In genomic region chr12:96297504-96297903, GRCh38 we compare ENCODE assay signal across 31 cellular contexts.
"Had no signal": no experiment of that assay in that cellular context is flagged by ENCODE, and none has a peak within 500 bp of the region (broad histone marks: within the 10 kb centered on the region; RNA-seq: fewer than 3 reads in every experiment).

No MANE protein-coding gene starts in this region.

- H3K27me3 Mint-ChIP-seq: activated CD4-positive, alpha-beta memory T cell treated with anti-CD3 and anti-CD28 coated beads for 36 hours; activated CD4-positive, alpha-beta T cell treated with anti-CD3 and anti-CD28 coated beads for 36 hours; activated CD4-positive, alpha-beta T cell treated with anti-CD3 and anti-CD28 coated beads, Interleukin-2, amount 10 ng/mL, durations not matched to agents 24 days and 14 days; activated CD8-positive, alpha-beta memory T cell treated with anti-CD3 and anti-CD28 coated beads, Interleukin-2, amount 10 ng/mL, durations not matched to agents 7 days and 5 days; activated naive CD8-positive, alpha-beta T cell; central memory CD8-positive, alpha-beta T cell; dendritic cell treated with granulocyte-macrophage colony-stimulating factor and Interleukin-4, amounts not matched to agents 40 ng/mL and 50 ng/mL, for 4 days had no signal

- H3K9me3 ChIP-seq: gastrocnemius medialis, heart left ventricle had no signal

- ATAC-seq: activated CD4-positive, alpha-beta T cell treated with anti-CD3 and anti-CD28 coated beads for 36 hours; activated CD8-positive, alpha-beta memory T cell treated with anti-CD3 and anti-CD28 coated beads, Interleukin-2, amount 10 ng/mL, durations not matched to agents 7 days and 5 days; activated CD8-positive, alpha-beta T cell treated with anti-CD3 and anti-CD28 coated beads, Interleukin-2, amount 10 ng/mL, durations not matched to agents 7 days and 5 days; esophagus mucosa; foreskin keratinocyte; gastrocnemius medialis; heart left ventricle had no signal

- DNase-seq: activated CD4-positive, alpha-beta memory T cell treated with anti-CD3 and anti-CD28 coated beads for 36 hours; activated CD4-positive, alpha-beta T cell treated with anti-CD3 and anti-CD28 coated beads for 36 hours; activated CD4-positive, alpha-beta T cell treated with anti-CD3 and anti-CD28 coated beads, Interleukin-2, amount 10 ng/mL, durations not matched to agents 24 days and 14 days; activated CD4-positive, CD25-positive, alpha-beta regulatory T cell; activated CD4-positive, CD25-positive, alpha-beta regulatory T cell treated with anti-CD3 and anti-CD28 coated beads, Interleukin-2, amount 50 U/mL, for 72 hours; activated CD8-positive, alpha-beta memory T cell treated with anti-CD3 and anti-CD28 coated beads, Interleukin-2, amount 10 ng/mL, durations not matched to agents 7 days and 5 days; activated CD8-positive, alpha-beta memory T cell treated with anti-CD3 and anti-CD28 coated beads, Interleukin-2, amount 50 U/mL, for 4 hours; activated CD8-positive, alpha-beta T cell treated with anti-CD3 and anti-CD28 coated beads, Interleukin-2, amount 10 ng/mL, durations not matched to agents 7 days and 5 days; activated effector memory CD4-positive, alpha-beta T cell treated with Interleukin-2 at 50 U/mL for 16 hours; activated gamma-delta T cell treated with Interleukin-2 at 50 U/mL for 16 hours; activated naive CD4-positive, alpha-beta T cell treated with anti-CD3 and anti-CD28 coated beads, Interleukin-2, amount 50 U/mL, for 16 hours; activated naive CD4-positive, alpha-beta T cell treated with Interleukin-2 at 50 U/mL for 16 hours; activated T-cell treated with anti-CD3 and anti-CD28 coated beads, Interleukin-2, amount 50 U/mL, for 1 hour; activated T-cell treated with anti-CD3 and anti-CD28 coated beads, Interleukin-2, amount 50 U/mL, for 48 hours; amniotic stem cell; anterior cingulate cortex; brain microvascular endothelial cell; dorsolateral prefrontal cortex; effector memory CD4-positive, alpha-beta T cell; endodermal cell; foreskin keratinocyte; gastrocnemius medialis; glutamatergic neuron; heart left ventricle; T-helper 1 cell; T-helper 2 cell had no signal

- H3K27ac Mint-ChIP-seq: activated CD4-positive, alpha-beta memory T cell treated with anti-CD3 and anti-CD28 coated beads for 36 hours; activated CD4-positive, alpha-beta T cell treated with anti-CD3 and anti-CD28 coated beads for 36 hours; activated CD4-positive, alpha-beta T cell treated with anti-CD3 and anti-CD28 coated beads, Interleukin-2, amount 10 ng/mL, durations not matched to agents 24 days and 14 days; activated CD8-positive, alpha-beta memory T cell treated with anti-CD3 and anti-CD28 coated beads, Interleukin-2, amount 10 ng/mL, durations not matched to agents 7 days and 5 days; activated CD8-positive, alpha-beta T cell treated with anti-CD3 and anti-CD28 coated beads, Interleukin-2, amount 10 ng/mL, durations not matched to agents 7 days and 5 days; activated naive CD8-positive, alpha-beta T cell; dendritic cell treated with granulocyte-macrophage colony-stimulating factor and Interleukin-4, amounts not matched to agents 40 ng/mL and 50 ng/mL, for 4 days; endodermal cell had no signal

- H3K27ac ChIP-seq: brain microvascular endothelial cell, coronary artery, foreskin keratinocyte, gastrocnemius medialis, heart left ventricle had no signal

- H3K4me1 ChIP-seq: foreskin keratinocyte, gastrocnemius medialis had no signal

- H3K4me3 ChIP-seq: coronary artery, dorsolateral prefrontal cortex, gastrocnemius medialis, heart left ventricle had no signal

- H3K4me1 Mint-ChIP-seq: endodermal cell had no signal

- H3K4me3 Mint-ChIP-seq: activated CD4-positive, alpha-beta memory T cell treated with anti-CD3 and anti-CD28 coated beads for 36 hours; activated CD4-positive, alpha-beta T cell treated with anti-CD3 and anti-CD28 coated beads for 36 hours; activated CD4-positive, alpha-beta T cell treated with anti-CD3 and anti-CD28 coated beads, Interleukin-2, amount 10 ng/mL, durations not matched to agents 24 days and 14 days; activated CD8-positive, alpha-beta memory T cell treated with anti-CD3 and anti-CD28 coated beads, Interleukin-2, amount 10 ng/mL, durations not matched to agents 7 days and 5 days; activated CD8-positive, alpha-beta T cell treated with anti-CD3 and anti-CD28 coated beads, Interleukin-2, amount 10 ng/mL, durations not matched to agents 7 days and 5 days; activated naive CD8-positive, alpha-beta T cell; central memory CD8-positive, alpha-beta T cell; dendritic cell treated with granulocyte-macrophage colony-stimulating factor and Interleukin-4, amounts not matched to agents 40 ng/mL and 50 ng/mL, for 4 days; endodermal cell had no signal

- H3K9me3 Mint-ChIP-seq: activated CD4-positive, alpha-beta memory T cell treated with anti-CD3 and anti-CD28 coated beads for 36 hours; activated CD4-positive, alpha-beta T cell treated with anti-CD3 and anti-CD28 coated beads, Interleukin-2, amount 10 ng/mL, durations not matched to agents 24 days and 14 days; central memory CD8-positive, alpha-beta T cell; dendritic cell treated with granulocyte-macrophage colony-stimulating factor and Interleukin-4, amounts not matched to agents 40 ng/mL and 50 ng/mL, for 4 days; endodermal cell had no signal

- H3K27me3 ChIP-seq: brain microvascular endothelial cell, dorsolateral prefrontal cortex, foreskin keratinocyte, gastrocnemius medialis, heart left ventricle had no signal
